In genomic region chr7:37327288-37327687, GRCh38 we compare ENCODE assay signal across 20 cellular contexts.
DNase-seq lines count a peak whose midpoint lies in the region; ATAC-seq, FAIRE-seq and TF ChIP-seq lines count a peak whose summit lies in the region.
"Had no signal": no experiment of that assay in that cellular context is flagged by ENCODE, and none has a peak within 500 bp of the region (broad histone marks: within the 10 kb centered on the region; RNA-seq: fewer than 3 reads in every experiment).

No MANE protein-coding gene starts in this region.

- no peaks in the 10 kb centered on the region for H3K4me1 ChIP-seq in uterus
- H3K4me1 ChIP-seq: A549 had no signal

- POLR2A ChIA-PET in CD4-positive, alpha-beta T cell (lab: Charles Lee) = no interaction called here

- no peak for FAIRE-seq in RCC 7860 (lab: Jason Lieb, UNC)
- FAIRE-seq: A549, H54 had no signal

- H3K4me3 ChIP-seq in uterus = no peak overlapping the region
- H3K4me3 ChIP-seq: A549, PC-9 had no signal

- no peak overlapping the region for H3K27ac ChIP-seq in CD4-positive, alpha-beta T cell (ENCODE audit: low read depth, low read length)
- no peak overlapping the region for H3K27ac ChIP-seq in uterus
- H3K27ac ChIP-seq: A549, PC-9 had no signal

- H3K36me3 Mint-ChIP-seq in activated T-cell treated with anti-CD3 and anti-CD28 coated beads, Interleukin-2, amount 50 U/mL, for 24 hours (ENCODE audit: low read depth) = peaks cover 91% of the 10 kb centered on the region
- peaks cover 83% of the 10 kb centered on the region for H3K36me3 Mint-ChIP-seq in CD4-positive, alpha-beta T cell (ENCODE audit: low read depth)
- H3K36me3 Mint-ChIP-seq in T-helper 2 cell treated with Interferon-gamma antibody and Interleukin-4, amounts not matched to agents 5 μg/mL and 100 μg/mL, for 36 hours (ENCODE audit: low read depth) = peaks cover 69% of the 10 kb centered on the region

- no peak for DNase-seq in activated T-cell treated with anti-CD3 and anti-CD28 coated beads, Interleukin-2, amount 50 U/mL, for 24 hours
- DNase-seq in activated T-cell treated with anti-CD3 and anti-CD28 coated beads, Interleukin-2, amount 50 U/mL, for 48 hours = no peak
- DNase-seq in CD4-positive, alpha-beta T cell = no peak
- DNase-seq in erythroblast (lab: John Stamatoyannopoulos, UW) (no peak), uterus (no peak), RCC 7860 (ENCODE audit: low spot score) (no peak)
- DNase-seq in T-helper 2 cell treated with Interferon-gamma antibody and Interleukin-4, amounts not matched to agents 5 μg/mL and 100 μg/mL, for 36 hours (ENCODE audit: low spot score) = no peak
- DNase-seq: C1 segment of cervical spinal cord, COR-L47, DMS153, HFFc6, KBM-7, MV-4-11, NCI-H1417 treated with DMSO at 0.1 percent for 48 hours, NCI-H2029 treated with DMSO at 0.1 percent for 48 hours, NCI-H510A, PC-9 had no signal

- peaks cover 53% of the 10 kb centered on the region for H3K4me1 Mint-ChIP-seq in activated T-cell treated with anti-CD3 and anti-CD28 coated beads, Interleukin-2, amount 50 U/mL, for 24 hours (ENCODE audit: low read depth)
- peaks cover 41% of the 10 kb centered on the region for H3K4me1 Mint-ChIP-seq in CD4-positive, alpha-beta T cell (ENCODE audit: low read depth)
- peaks cover 47% of the 10 kb centered on the region for H3K4me1 Mint-ChIP-seq in T-helper 2 cell treated with Interferon-gamma antibody and Interleukin-4, amounts not matched to agents 5 μg/mL and 100 μg/mL, for 36 hours (ENCODE audit: low read depth)

- peak overlapping the region; percentile 88 for H3K27ac Mint-ChIP-seq in activated T-cell treated with anti-CD3 and anti-CD28 coated beads, Interleukin-2, amount 50 U/mL, for 24 hours
- H3K27ac Mint-ChIP-seq in CD4-positive, alpha-beta T cell = peak overlapping the region; percentile 53
- H3K27ac Mint-ChIP-seq in T-helper 2 cell treated with Interferon-gamma antibody and Interleukin-4, amounts not matched to agents 5 μg/mL and 100 μg/mL, for 36 hours = no peak overlapping the region
- H3K27ac Mint-ChIP-seq: HFFc6 had no signal

- H3K9me3 ChIP-seq in CD4-positive, alpha-beta T cell (ENCODE audit: control insufficient read depth, low read length) = no peaks in the 10 kb centered on the region
- H3K9me3 ChIP-seq in uterus = no peaks in the 10 kb centered on the region
- H3K9me3 ChIP-seq: A549 had no signal

- intact Hi-C loops in CD4-positive, alpha-beta T cell (cut with DNase I, micrococcal nuclease) = no loop called here
- intact Hi-C loops in uterus (cut with DNase I; ENCODE audit: low total_unique reads) = no loop called here

- ATAC-seq in CD4-positive, alpha-beta T cell (ENCODE audit: poor library complexity) = no peak
- peak; percentile 48 for ATAC-seq in HG02870 (IDR thresholded peaks at IDR 0.05; ENCODE audit: unreplicated experiment)
- ATAC-seq: A549 had no signal

- CTCF ChIA-PET in CD4-positive, alpha-beta T cell (lab: Charles Lee) = no interaction called here

- no peak overlapping the region for H3K4me3 Mint-ChIP-seq in activated T-cell treated with anti-CD3 and anti-CD28 coated beads, Interleukin-2, amount 50 U/mL, for 24 hours
- no peak overlapping the region for H3K4me3 Mint-ChIP-seq in CD4-positive, alpha-beta T cell
- no peak overlapping the region for H3K4me3 Mint-ChIP-seq in T-helper 2 cell treated with Interferon-gamma antibody and Interleukin-4, amounts not matched to agents 5 μg/mL and 100 μg/mL, for 36 hours
- H3K4me3 Mint-ChIP-seq: HFFc6 had no signal

- peak; percentile 21 for TF ChIP-seq POLR2A in erythroblast (IDR thresholded peaks at IDR 0.05; ENCODE audit: low read length)
- no peak for TF ChIP-seq POLR2A in uterus (IDR thresholded peaks at IDR 0.05)

- no peaks in the 10 kb centered on the region for H3K36me3 ChIP-seq in uterus

- no peak for TF ChIP-seq CTCF in CD4-positive, alpha-beta T cell (IDR thresholded peaks at IDR 0.05)
- TF ChIP-seq CTCF in uterus (IDR thresholded peaks at IDR 0.05) = no peak

- peaks cover 4% of the 10 kb centered on the region for H3K9me3 Mint-ChIP-seq in activated T-cell treated with anti-CD3 and anti-CD28 coated beads, Interleukin-2, amount 50 U/mL, for 24 hours
- no peaks in the 10 kb centered on the region for H3K9me3 Mint-ChIP-seq in CD4-positive, alpha-beta T cell
- no peaks in the 10 kb centered on the region for H3K9me3 Mint-ChIP-seq in T-helper 2 cell treated with Interferon-gamma antibody and Interleukin-4, amounts not matched to agents 5 μg/mL and 100 μg/mL, for 36 hours

- H3K27me3 ChIP-seq in CD4-positive, alpha-beta T cell (ENCODE audit: control insufficient read depth, insufficient read depth, low read length) = no peaks in the 10 kb centered on the region
- H3K27me3 ChIP-seq in uterus = no peaks in the 10 kb centered on the region

- no peaks in the 10 kb centered on the region for H3K27me3 Mint-ChIP-seq in activated T-cell treated with anti-CD3 and anti-CD28 coated beads, Interleukin-2, amount 50 U/mL, for 24 hours
- H3K27me3 Mint-ChIP-seq in CD4-positive, alpha-beta T cell = no peaks in the 10 kb centered on the region
- H3K27me3 Mint-ChIP-seq in T-helper 2 cell treated with Interferon-gamma antibody and Interleukin-4, amounts not matched to agents 5 μg/mL and 100 μg/mL, for 36 hours (ENCODE audit: low read depth) = no peaks in the 10 kb centered on the region
